In genomic region chr17:38554430-38555350, GRCh38 we compare ENCODE assay signal across 13 cellular contexts. TPM values are rescaled to one million over a fixed set of nuclear protein-coding genes. Genes with fewer than 3 reads are reported as not detected.
DNase-seq lines count a peak whose midpoint lies in the region; ATAC-seq and TF ChIP-seq lines count a peak whose summit lies in the region.
"Had no signal": no experiment of that assay in that cellular context is flagged by ENCODE, and none has a peak within 500 bp of the region (broad histone marks: within the 10 kb centered on the region; RNA-seq: fewer than 3 reads in every experiment).

No MANE protein-coding gene starts in this region.

- DNase-seq in Daoy (ENCODE audit: low read depth) (peak; percentile 38), NCI-H146 treated with DMSO at 0.1 percent for 48 hours (lab: John Stamatoyannopoulos, UW; ENCODE audit: unreplicated experiment) (peak; percentile 22), SHP77 (lab: John Stamatoyannopoulos, UW) (peak; percentile 52 to 70), esophagus squamous epithelium (lab: John Stamatoyannopoulos, UW) (no peak), NAMALWA (ENCODE audit: low spot score) (no peak)
- DNase-seq in activated CD4-positive, alpha-beta T cell treated with anti-CD3 and anti-CD28 coated beads for 36 hours, result no peak
- no peak for DNase-seq in stimulated activated CD4-positive, alpha-beta T cell treated with anti-CD3 and anti-CD28 coated beads, Interleukin-15, amount 100 ng/mL, for 24 hours
- DNase-seq: activated B cell treated with CpG ODN at 0.5 μM for 24 hours; activated T-cell treated with anti-CD3 and anti-CD28 coated beads, Interleukin-2, amount 50 U/mL, for 1 hour; mesendoderm; NCI-H345; stomach had no signal

- peaks cover 16% of the 10 kb centered on the region for H3K4me1 Mint-ChIP-seq in activated CD4-positive, alpha-beta T cell treated with anti-CD3 and anti-CD28 coated beads for 36 hours

- TF ChIP-seq POLR2A in esophagus squamous epithelium (IDR thresholded peaks at IDR 0.05), result no peak

- intact Hi-C loops in esophagus squamous epithelium (cut with DNase I), result no loop called here
- intact Hi-C loops in activated CD4-positive, alpha-beta T cell treated with anti-CD3 and anti-CD28 coated beads for 36 hours (cut with DNase I, micrococcal nuclease), result loop anchor here in 1 of 2 experiments (5.0 kb wide), 1 partner anchor 198 kb away; the partner anchor contains the start of gene PSMB3

- H3K36me3 ChIP-seq in esophagus squamous epithelium, result no peaks in the 10 kb centered on the region
- H3K36me3 ChIP-seq: stomach had no signal

- no peak for TF ChIP-seq CTCF in esophagus squamous epithelium (IDR thresholded peaks at IDR 0.05)

- POLR2A ChIA-PET in activated CD4-positive, alpha-beta T cell treated with anti-CD3 and anti-CD28 coated beads for 36 hours (lab: Charles Lee), result no interaction called here

- ATAC-seq in activated CD4-positive, alpha-beta T cell treated with anti-CD3 and anti-CD28 coated beads for 36 hours, result no peak
- ATAC-seq in GM21390 (IDR thresholded peaks at IDR 0.05; ENCODE audit: unreplicated experiment), result no peak

- H3K27ac ChIP-seq in esophagus squamous epithelium, result peak overlapping the region in 3 of 4 donors; percentile 29 to 87 (median 82)
- H3K27ac ChIP-seq: stomach had no signal

- H3K27me3 Mint-ChIP-seq in activated CD4-positive, alpha-beta T cell treated with anti-CD3 and anti-CD28 coated beads for 36 hours, result peaks cover 6% of the 10 kb centered on the region

- no peak overlapping the region for H3K4me3 ChIP-seq in esophagus squamous epithelium
- H3K4me3 ChIP-seq: stomach had no signal

- WGBS in esophagus squamous epithelium, 2 donors, result 34 to 41% methylated on average over 7 to 8 of the region's 8 CpGs

- no peaks in the 10 kb centered on the region for H3K9me3 ChIP-seq in esophagus squamous epithelium
- H3K9me3 ChIP-seq: stomach had no signal

- H3K27me3 ChIP-seq in esophagus squamous epithelium, result peaks cover 0 to 60% (median 0%) of the 10 kb centered on the region in 4 donors

- no peaks in the 10 kb centered on the region for H3K9me3 Mint-ChIP-seq in activated CD4-positive, alpha-beta T cell treated with anti-CD3 and anti-CD28 coated beads for 36 hours (ENCODE audit: low read depth)
- H3K9me3 Mint-ChIP-seq: activated B cell treated with CpG ODN at 0.5 μM for 24 hours had no signal

- no peaks in the 10 kb centered on the region for H3K36me3 Mint-ChIP-seq in activated CD4-positive, alpha-beta T cell treated with anti-CD3 and anti-CD28 coated beads for 36 hours (ENCODE audit: low read depth)

- no peak overlapping the region for H3K4me3 Mint-ChIP-seq in activated CD4-positive, alpha-beta T cell treated with anti-CD3 and anti-CD28 coated beads for 36 hours
- H3K4me3 Mint-ChIP-seq: activated B cell treated with CpG ODN at 0.5 μM for 24 hours had no signal

- peaks cover 23 to 65% (median 35%) of the 10 kb centered on the region in 3 donors for H3K4me1 ChIP-seq in esophagus squamous epithelium

- no peak overlapping the region for H3K27ac Mint-ChIP-seq in activated CD4-positive, alpha-beta T cell treated with anti-CD3 and anti-CD28 coated beads for 36 hours
- H3K27ac Mint-ChIP-seq: activated B cell treated with CpG ODN at 0.5 μM for 24 hours had no signal

- CTCF ChIA-PET in activated CD4-positive, alpha-beta T cell treated with anti-CD3 and anti-CD28 coated beads for 36 hours (lab: Charles Lee), result interaction anchor here (0.7 to 9.0 kb wide), 7 partner anchors 10 to 180 kb away, joined by 3 to 145 read pairs (median 4); no protein-coding TSS in a partner anchor

RNA-seq across cellular contexts. Expression of gene SRCIN1, which starts 51.1 kb away (rescaled TPM):
- 0.03 and 0.80 TPM in 2 replicates for total RNA-seq in Daoy (2014; rRNA removed; shearing (Covaris generic))
- total RNA-seq in esophagus squamous epithelium, result 1 to 10 TPM in 3 of 4 donors, under 1 TPM in 1; 0.09 to 1.7 (median 1.3) TPM
- total RNA-seq in activated CD4-positive, alpha-beta T cell treated with anti-CD3 and anti-CD28 coated beads for 36 hours, result under 1 TPM; 0.72 to 0.73 TPM

Comparison
In these comparisons a context has a peak if more than half of its experiments do, and no peak if none do; other contexts are left out.
1. DNase-seq: peak in Daoy (single experiment), NCI-H146 treated with DMSO at 0.1 percent for 48 hours (single experiment) and SHP77 (2 of 2); none in esophagus squamous epithelium (single experiment), activated CD4-positive, alpha-beta T cell treated with anti-CD3 and anti-CD28 coated beads for 36 hours (single experiment), stimulated activated CD4-positive, alpha-beta T cell treated with anti-CD3 and anti-CD28 coated beads, Interleukin-15, amount 100 ng/mL, for 24 hours (single experiment) and NAMALWA (single experiment).